8 cellular contexts compared by ENCODE assay signal in genomic region chr1:202586018-202586821, GRCh38.
DNase-seq lines count a peak whose midpoint lies in the region; TF ChIP-seq lines count a peak whose summit lies in the region.

No MANE protein-coding gene starts in this region.

- no peaks in the 10 kb centered on the region for H3K4me1 Mint-ChIP-seq in activated CD4-positive, alpha-beta memory T cell treated with anti-CD3 and anti-CD28 coated beads for 36 hours (ENCODE audit: low read depth)

- no peak overlapping the region for H3K4me3 Mint-ChIP-seq in activated CD4-positive, alpha-beta memory T cell treated with anti-CD3 and anti-CD28 coated beads for 36 hours

- H3K36me3 ChIP-seq in SJSA1 = peaks cover 12% of the 10 kb centered on the region
- H3K36me3 ChIP-seq in right atrium auricular region = peaks cover 31% of the 10 kb centered on the region
- H3K36me3 ChIP-seq in ovary = no peaks in the 10 kb centered on the region

- TF ChIP-seq EP300 in ovary (IDR thresholded peaks at IDR 0.05) = no peak

- DNase-seq in DMS53 (lab: John Stamatoyannopoulos, UW) = peak; percentile 36
- DNase-seq in DMS53 treated with DMSO at 0.1 percent for 48 hours (lab: John Stamatoyannopoulos, UW; ENCODE audit: unreplicated experiment) = no peak
- DNase-seq in SJSA1 (ENCODE audit: low read depth in 1 of 2, low spot score in 2 of 2) = peak in 1 of 2 experiments; percentile 62
- peak; percentile 73 for DNase-seq in right atrium auricular region (ENCODE audit: low spot score)
- no peak for DNase-seq in activated CD4-positive, alpha-beta memory T cell treated with anti-CD3 and anti-CD28 coated beads for 36 hours
- DNase-seq in ovary = no peak
- DNase-seq in stimulated activated CD4-positive, alpha-beta T cell treated with anti-CD3 and anti-CD28 coated beads, Interleukin-2, amount 100 ng/mL, for 48 hours = no peak

- POLR2A ChIA-PET in activated CD4-positive, alpha-beta memory T cell treated with anti-CD3 and anti-CD28 coated beads for 36 hours (lab: Charles Lee) = no interaction called here

- no peak for TF ChIP-seq POLR2A in ovary (IDR thresholded peaks at IDR 0.05)

- 51 to 68% (median 64%) methylated on average over 4 of the region's 4 CpGs for WGBS in ovary, 3 donors

- H3K27ac Mint-ChIP-seq in activated CD4-positive, alpha-beta memory T cell treated with anti-CD3 and anti-CD28 coated beads for 36 hours = no peak overlapping the region

- H3K4me1 ChIP-seq in SJSA1 (replicated peaks) (peaks cover 72% of the 10 kb centered on the region), right atrium auricular region (peaks cover 0 to 67% of the 10 kb centered on the region in 2 donors), ovary (ENCODE audit: insufficient read depth) (peaks cover 19% of the 10 kb centered on the region)

- no peaks in the 10 kb centered on the region for H3K27me3 Mint-ChIP-seq in activated CD4-positive, alpha-beta memory T cell treated with anti-CD3 and anti-CD28 coated beads for 36 hours

- intact Hi-C loops in activated CD4-positive, alpha-beta memory T cell treated with anti-CD3 and anti-CD28 coated beads for 36 hours (cut with micrococcal nuclease) = no loop called here
- intact Hi-C loops in ovary (cut with DNase I) = no loop called here

- TF ChIP-seq CTCF in right atrium auricular region (IDR thresholded peaks at IDR 0.05) (no peak), ovary (IDR thresholded peaks at IDR 0.05) (no peak)

- H3K4me3 ChIP-seq in SJSA1 (no peak overlapping the region), right atrium auricular region (no peak overlapping the region), ovary (no peak overlapping the region)

- peak overlapping the region; percentile 98 for H3K27ac ChIP-seq in SJSA1
- H3K27ac ChIP-seq in right atrium auricular region = peak overlapping the region; percentile 82 to 97
- H3K27ac ChIP-seq in temporal lobe (ENCODE audit: low read depth, low read length) = peak overlapping the region; percentile 30
- H3K27ac ChIP-seq in ovary = no peak overlapping the region

- CTCF ChIA-PET in activated CD4-positive, alpha-beta memory T cell treated with anti-CD3 and anti-CD28 coated beads for 36 hours (lab: Charles Lee) = interaction anchor here (0.7 to 1.6 kb wide), 2 partner anchors 11 to 17 kb away, joined by 3 to 5 read pairs; no protein-coding TSS in a partner anchor

- no peaks in the 10 kb centered on the region for H3K9me3 Mint-ChIP-seq in activated CD4-positive, alpha-beta memory T cell treated with anti-CD3 and anti-CD28 coated beads for 36 hours

- H3K9me3 ChIP-seq in SJSA1 (replicated peaks) = no peaks in the 10 kb centered on the region
- no peaks in the 10 kb centered on the region for H3K9me3 ChIP-seq in right atrium auricular region
- H3K9me3 ChIP-seq in ovary = no peaks in the 10 kb centered on the region

- H3K27me3 ChIP-seq in SJSA1 (replicated peaks) = no peaks in the 10 kb centered on the region
- no peaks in the 10 kb centered on the region for H3K27me3 ChIP-seq in right atrium auricular region
- no peaks in the 10 kb centered on the region for H3K27me3 ChIP-seq in ovary

- peaks cover 10% of the 10 kb centered on the region for H3K36me3 Mint-ChIP-seq in activated CD4-positive, alpha-beta memory T cell treated with anti-CD3 and anti-CD28 coated beads for 36 hours

Comparison
In these comparisons a context has a peak if more than half of its experiments do, and no peak if none do; other contexts are left out.
1. DNase-seq: peak in DMS53 (single experiment) and right atrium auricular region (single experiment); none in DMS53 treated with DMSO at 0.1 percent for 48 hours (single experiment), activated CD4-positive, alpha-beta memory T cell treated with anti-CD3 and anti-CD28 coated beads for 36 hours (single experiment), ovary (0 of 5) and stimulated activated CD4-positive, alpha-beta T cell treated with anti-CD3 and anti-CD28 coated beads, Interleukin-2, amount 100 ng/mL, for 48 hours (0 of 2).
2. H3K27ac ChIP-seq: peak in SJSA1 (single experiment), right atrium auricular region (2 of 2) and temporal lobe (single experiment); none in ovary (0 of 2).